9 cellular contexts compared by ENCODE assay signal in genomic region chr1:17280436-17280835, GRCh38. TPM values are rescaled to one million over a fixed set of nuclear protein-coding genes. Genes with fewer than 3 reads are reported as not detected.
"Had no signal": no experiment of that assay in that cellular context is flagged by ENCODE, and none has a peak within 500 bp of the region (broad histone marks: within the 10 kb centered on the region; RNA-seq: fewer than 3 reads in every experiment).

No MANE protein-coding gene starts in this region.

- H3K4me3 ChIP-seq: GM23248, HAP-1 had no signal

- H3K36me3 ChIP-seq: HAP-1 had no signal

- H3K4me3 Mint-ChIP-seq: IgD-negative memory B cell had no signal

- H3K36me3 Mint-ChIP-seq: IgD-negative memory B cell had no signal

- H3K27ac ChIP-seq: GM23248, HL-60 had no signal

- H3K9me3 ChIP-seq: HAP-1 had no signal

- DNase-seq: GM23248, GOT3, H7, KBM-7 had no signal

- H3K4me1 ChIP-seq: HAP-1 had no signal

- ATAC-seq: HCT116, HepG2 had no signal

- H3K9ac ChIP-seq: GM23248 had no signal

RNA-seq across cellular contexts. Expression of gene PADI4, which starts 27.6 kb away (rescaled TPM):
- total RNA-seq: GM23248 had no signal
- polyA plus RNA-seq: GM23248 had no signal

RNA-seq across cellular contexts. Expression of gene PADI3, which starts 31.5 kb away (rescaled TPM):
- total RNA-seq: GM23248, HepG2 had no signal
- polyA plus RNA-seq: GM23248, HepG2, IgD-negative memory B cell had no signal
